ENCODE assay signal across 2 cellular contexts in the genomic region with DNA sequence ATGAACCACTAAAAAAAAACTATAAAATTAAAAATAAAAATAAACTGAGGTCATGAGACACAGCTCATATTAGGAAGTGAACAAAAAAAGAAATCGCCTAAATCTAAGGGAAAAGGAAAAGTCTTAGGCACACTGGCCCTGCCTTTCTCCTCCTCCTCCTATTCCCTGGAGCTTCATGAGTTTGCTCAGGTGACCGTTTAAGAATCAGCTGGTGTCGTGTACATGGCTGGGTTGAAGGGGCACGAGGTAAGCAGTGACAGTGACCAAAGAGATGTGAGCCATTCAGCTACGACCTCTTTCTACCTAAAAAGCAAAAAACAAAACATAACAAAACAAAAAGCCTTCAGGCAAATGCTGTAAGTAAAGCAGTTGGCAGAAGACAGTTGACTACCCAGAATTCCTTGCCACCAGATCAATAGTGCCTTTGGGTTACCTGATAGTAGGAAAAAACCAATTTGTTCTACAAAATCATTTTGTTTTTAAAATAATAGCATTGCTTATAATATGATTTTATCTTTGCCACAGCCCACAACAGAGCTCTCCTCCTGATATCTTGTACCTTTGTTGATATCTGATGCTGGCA.
TF ChIP-seq lines count a peak whose summit lies in the region.

No MANE protein-coding gene starts in this region.

TF ChIP-seq in A549, 52 proteins besides CTCF, POLR2A, EP300 and RAD21:
- TF ChIP-seq, protein P1, sequence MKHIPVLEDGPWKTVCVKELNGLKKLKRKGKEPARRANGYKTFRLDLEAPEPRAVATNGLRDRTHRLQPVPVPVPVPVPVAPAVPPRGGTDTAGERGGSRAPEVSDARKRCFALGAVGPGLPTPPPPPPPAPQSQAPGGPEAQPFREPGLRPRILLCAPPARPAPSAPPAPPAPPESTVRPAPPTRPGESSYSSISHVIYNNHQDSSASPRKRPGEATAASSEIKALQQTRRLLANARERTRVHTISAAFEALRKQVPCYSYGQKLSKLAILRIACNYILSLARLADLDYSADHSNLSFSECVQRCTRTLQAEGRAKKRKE (CRISPR knock-in tag; IDR thresholded peaks at IDR 0.05; ENCODE audit: low read depth) = no peak
- TF ChIP-seq MYC (IDR thresholded peaks at IDR 0.05; ENCODE audit: borderline replicate concordance, low read length) (no peak), TFCP2L1 (CRISPR knock-in tag; IDR thresholded peaks at IDR 0.05) (no peak)

TF ChIP-seq in endothelial cell of umbilical vein, 7 proteins besides CTCF, POLR2A, EP300 and RAD21 (continued from another document):
- TF ChIP-seq POLR2AphosphoS5 (IDR thresholded peaks at IDR 0.05; ENCODE audit: insufficient read depth, low read depth, low read length) (no peak), MYC (IDR thresholded peaks at IDR 0.05; ENCODE audit: low read depth, low read length) (no peak), EZH2 (IDR thresholded peaks at IDR 0.05; ENCODE audit: borderline replicate concordance, low read depth, low read length, severe bottlenecking) (no peak), JUN (IDR thresholded peaks at IDR 0.05; ENCODE audit: borderline replicate concordance, insufficient read depth, insufficient read length, low read depth) (no peak)
- TF ChIP-seq, protein P2, sequence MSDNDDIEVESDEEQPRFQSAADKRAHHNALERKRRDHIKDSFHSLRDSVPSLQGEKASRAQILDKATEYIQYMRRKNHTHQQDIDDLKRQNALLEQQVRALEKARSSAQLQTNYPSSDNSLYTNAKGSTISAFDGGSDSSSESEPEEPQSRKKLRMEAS (IDR thresholded peaks at IDR 0.05; ENCODE audit: insufficient read depth, insufficient read length) = no peak
